ENCODE assay signal across 9 cellular contexts in the genomic region with DNA sequence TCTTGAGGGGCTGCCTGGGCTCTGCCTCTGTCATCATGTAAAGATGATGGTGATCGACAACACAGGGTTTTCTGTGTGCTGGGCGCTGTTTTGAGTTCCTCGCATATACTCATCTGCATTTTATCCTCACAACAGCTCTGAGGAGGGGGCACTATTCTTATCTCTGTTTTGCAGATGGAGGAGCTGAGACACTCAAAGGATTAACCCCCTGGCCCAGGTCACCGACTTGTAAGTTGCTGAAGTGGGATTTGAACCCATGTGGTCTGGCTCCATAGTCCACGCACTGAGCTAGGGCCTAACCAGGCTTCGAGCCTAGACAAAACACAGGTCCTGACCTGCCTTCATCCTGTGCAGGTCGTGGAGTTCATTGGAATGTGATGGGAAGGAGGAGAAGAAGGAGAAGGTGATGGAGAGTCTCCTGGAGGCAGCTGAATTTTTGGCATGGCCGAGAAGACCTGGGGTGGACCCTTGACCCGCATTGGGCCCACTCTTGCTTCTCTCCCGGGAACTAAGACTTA.
"Had no signal": no experiment of that assay in that cellular context is flagged by ENCODE, and none has a peak within 500 bp of the region (broad histone marks: within the 10 kb centered on the region; RNA-seq: fewer than 3 reads in every experiment).

No MANE protein-coding gene starts in this region.

- H3K4me1 ChIP-seq: HAP-1 had no signal

- H3K4me3 ChIP-seq: GM23338, HAP-1 had no signal

- H3K4me2 ChIP-seq: GM23338 had no signal

- FAIRE-seq: H1, HTR-8/SVneo had no signal

- H3K36me3 ChIP-seq: HAP-1 had no signal

- H2AFZ ChIP-seq: GM23338 had no signal

- DNase-seq: H7, HFFc6, IMR-90, KBM-7 had no signal

- H3K9me3 ChIP-seq: HAP-1 had no signal

- ATAC-seq: GM23338, HCT116 had no signal
